Comparison of ENCODE assay signal across 2 cellular contexts in the genomic region with DNA sequence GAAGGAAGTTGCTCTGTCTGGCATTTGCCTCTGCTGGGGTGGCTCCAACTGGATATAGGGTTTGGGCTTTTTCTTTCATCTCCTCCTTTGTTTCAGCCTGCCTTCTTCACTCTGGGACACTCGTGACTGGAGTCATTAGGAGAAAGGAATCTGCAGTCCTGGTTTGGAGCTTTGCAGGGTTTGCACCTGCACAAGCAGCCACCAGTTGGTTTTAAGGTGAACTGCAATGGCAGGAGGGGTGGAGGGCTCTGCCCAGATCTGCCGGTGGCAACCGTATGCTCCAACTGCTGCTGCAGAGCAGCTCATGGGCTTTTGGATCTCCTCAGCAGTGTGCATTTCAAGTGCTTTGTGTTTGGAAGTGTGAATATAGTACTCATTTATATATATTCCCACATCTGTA.
TF ChIP-seq lines count a peak whose summit lies in the region.

No MANE protein-coding gene starts in this region.

TF ChIP-seq in HepG2, 621 proteins besides CTCF, POLR2A, EP300 and RAD21 (continues in another document):
- TF ChIP-seq, protein P1, sequence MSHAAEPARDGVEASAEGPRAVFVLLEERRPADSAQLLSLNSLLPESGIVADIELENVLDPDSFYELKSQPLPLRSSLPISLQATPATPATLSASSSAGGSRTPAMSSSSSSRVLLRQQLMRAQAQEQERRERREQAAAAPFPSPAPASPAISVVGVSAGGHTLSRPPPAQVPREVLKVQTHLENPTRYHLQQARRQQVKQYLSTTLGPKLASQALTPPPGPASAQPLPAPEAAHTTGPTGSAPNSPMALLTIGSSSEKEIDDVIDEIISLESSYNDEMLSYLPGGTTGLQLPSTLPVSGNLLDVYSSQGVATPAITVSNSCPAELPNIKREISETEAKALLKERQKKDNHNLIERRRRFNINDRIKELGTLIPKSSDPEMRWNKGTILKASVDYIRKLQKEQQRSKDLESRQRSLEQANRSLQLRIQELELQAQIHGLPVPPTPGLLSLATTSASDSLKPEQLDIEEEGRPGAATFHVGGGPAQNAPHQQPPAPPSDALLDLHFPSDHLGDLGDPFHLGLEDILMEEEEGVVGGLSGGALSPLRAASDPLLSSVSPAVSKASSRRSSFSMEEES (CRISPR knock-in tag; IDR thresholded peaks at IDR 0.05): no peak
- no peak for TF ChIP-seq NBN (conservative IDR thresholded peaks at IDR 0.05)
- peak; percentile 32 for TF ChIP-seq XRCC5 (optimal IDR thresholded peaks at IDR 0.05; ENCODE audit: low read length)
- no peak for TF ChIP-seq TCF12 (IDR thresholded peaks at IDR 0.05)
- no peak for TF ChIP-seq TCF12 (CRISPR knock-in tag; IDR thresholded peaks at IDR 0.05)
- TF ChIP-seq CHD2 (IDR thresholded peaks at IDR 0.05; ENCODE audit: low read depth, low read length): no peak
- no peak for TF ChIP-seq IRF2 (CRISPR knock-in tag; IDR thresholded peaks at IDR 0.05)
- no peak for TF ChIP-seq ZNF609 (CRISPR knock-in tag; IDR thresholded peaks at IDR 0.05; ENCODE audit: borderline replicate concordance)
- TF ChIP-seq PRPF4 (IDR thresholded peaks at IDR 0.05; ENCODE audit: low read depth, low read length, poor library complexity, severe bottlenecking): no peak
- no peak for TF ChIP-seq ZNF496 (CRISPR knock-in tag; IDR thresholded peaks at IDR 0.05; ENCODE audit: insufficient replicate concordance)
- no peak for TF ChIP-seq SIN3A (IDR thresholded peaks at IDR 0.05; ENCODE audit: borderline replicate concordance, low read depth, low read length)
- no peak for TF ChIP-seq ZFP36L2 (CRISPR knock-in tag; IDR thresholded peaks at IDR 0.05)
- no peak for TF ChIP-seq SP5 (CRISPR knock-in tag; IDR thresholded peaks at IDR 0.05; ENCODE audit: borderline replicate concordance, low read depth)
- TF ChIP-seq BORCS8-MEF2B (CRISPR knock-in tag; IDR thresholded peaks at IDR 0.05): 0 out of 2 replicates have a peak, but pooled peaks have one; percentile 15
- no peak for TF ChIP-seq ELK4 (CRISPR knock-in tag; IDR thresholded peaks at IDR 0.05; ENCODE audit: borderline replicate concordance)
- no peak for TF ChIP-seq ZBTB2 (CRISPR knock-in tag; IDR thresholded peaks at IDR 0.05; ENCODE audit: low read depth)
- TF ChIP-seq ETV5 (CRISPR knock-in tag; IDR thresholded peaks at IDR 0.05; ENCODE audit: borderline replicate concordance): no peak

TF ChIP-seq in H1, 55 proteins besides CTCF, POLR2A, EP300 and RAD21:
- TF ChIP-seq SUZ12 (IDR thresholded peaks at IDR 0.05; ENCODE audit: low read length) (no peak), EZH2 (IDR thresholded peaks at IDR 0.05; ENCODE audit: low read depth, low read length, severe bottlenecking) (no peak), MAFK (IDR thresholded peaks at IDR 0.05; ENCODE audit: low read depth, low read length) (no peak), RFX5 (IDR thresholded peaks at IDR 0.05; ENCODE audit: borderline replicate concordance, low read depth, low read length) (no peak), CHD2 (IDR thresholded peaks at IDR 0.05; ENCODE audit: low read length) (no peak), PHF8 (conservative IDR thresholded peaks at IDR 0.05; ENCODE audit: low read depth, low read length) (no peak)
